ENCODE assay signal across 20 cellular contexts in the genomic region with DNA sequence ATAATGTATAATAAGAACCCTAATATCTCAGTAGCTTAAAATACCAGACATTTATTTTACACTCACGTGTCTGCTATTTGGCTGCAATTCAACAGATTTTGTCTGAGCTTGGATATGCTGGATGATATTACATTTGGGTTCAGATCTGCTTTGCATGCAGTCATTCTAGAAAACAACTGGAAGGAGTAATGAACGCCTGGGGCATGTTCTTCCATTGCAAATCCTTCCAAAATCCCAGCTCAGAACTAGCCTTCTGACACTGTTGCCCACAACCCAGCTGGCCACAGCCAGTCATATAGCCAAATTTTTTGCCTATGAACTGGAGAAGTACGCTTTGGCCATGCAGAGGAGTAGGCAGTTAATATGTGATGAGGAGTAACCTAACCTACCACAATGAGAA.
DNase-seq lines count a peak whose midpoint lies in the region; TF ChIP-seq lines count a peak whose summit lies in the region.
"Had no signal": no experiment of that assay in that cellular context is flagged by ENCODE, and none has a peak within 500 bp of the region (broad histone marks: within the 10 kb centered on the region; RNA-seq: fewer than 3 reads in every experiment).

No MANE protein-coding gene starts in this region.

- H3K4me3 ChIP-seq in SK-N-SH (ENCODE audit: low read depth in 2 of 2, low read length in 1 of 2) (no peak overlapping the region), choroid plexus epithelial cell (ENCODE audit: low read depth, low read length) (no peak overlapping the region)
- H3K4me3 ChIP-seq: BLaER1 treated with 17β-estradiol and CSF1 and Interleukin-3, amounts not matched to agents 10 nM and 100 nM had no signal

- H3K27ac Mint-ChIP-seq in activated CD4-positive, alpha-beta T cell treated with anti-CD3 and anti-CD28 coated beads, Interleukin-2, amount 10 ng/mL, durations not matched to agents 24 days and 14 days, result no peak overlapping the region
- H3K27ac Mint-ChIP-seq: B cell; CD8-positive, alpha-beta T cell; HFFc6 had no signal

- no peak overlapping the region for H3K27ac ChIP-seq in SK-N-SH (ENCODE audit: low read depth in 2 of 2, low read length in 1 of 2)
- H3K27ac ChIP-seq: BLaER1 treated with 17β-estradiol and CSF1 and Interleukin-3, amounts not matched to agents 10 nM and 100 nM had no signal

- CTCF ChIA-PET in SK-N-SH (lab: Yijun Ruan, JAX), result no interaction called here

- no peaks in the 10 kb centered on the region for H3K36me3 Mint-ChIP-seq in activated CD4-positive, alpha-beta T cell treated with anti-CD3 and anti-CD28 coated beads, Interleukin-2, amount 10 ng/mL, durations not matched to agents 24 days and 14 days (ENCODE audit: low read depth)
- H3K36me3 Mint-ChIP-seq: CD8-positive, alpha-beta T cell had no signal

- POLR2A ChIA-PET in SK-N-SH (lab: Yijun Ruan, JAX), result no interaction called here

- no peaks in the 10 kb centered on the region for H4K20me1 ChIP-seq in SK-N-SH (ENCODE audit: insufficient read depth)
- H4K20me1 ChIP-seq: BLaER1 treated with 17β-estradiol and CSF1 and Interleukin-3, amounts not matched to agents 10 nM and 100 nM had no signal

- intact Hi-C loops in activated CD4-positive, alpha-beta T cell treated with anti-CD3 and anti-CD28 coated beads, Interleukin-2, amount 10 ng/mL, durations not matched to agents 24 days and 14 days (cut with micrococcal nuclease), result no loop called here

- no peaks in the 10 kb centered on the region for H3K27me3 Mint-ChIP-seq in activated CD4-positive, alpha-beta T cell treated with anti-CD3 and anti-CD28 coated beads, Interleukin-2, amount 10 ng/mL, durations not matched to agents 24 days and 14 days
- H3K27me3 Mint-ChIP-seq: B cell had no signal

- no peaks in the 10 kb centered on the region for H3K9me3 Mint-ChIP-seq in activated CD4-positive, alpha-beta T cell treated with anti-CD3 and anti-CD28 coated beads, Interleukin-2, amount 10 ng/mL, durations not matched to agents 24 days and 14 days
- H3K9me3 Mint-ChIP-seq: HFFc6 had no signal

- no peaks in the 10 kb centered on the region for H3K79me2 ChIP-seq in SK-N-SH (ENCODE audit: insufficient read depth)

- H3K4me1 Mint-ChIP-seq in activated CD4-positive, alpha-beta T cell treated with anti-CD3 and anti-CD28 coated beads, Interleukin-2, amount 10 ng/mL, durations not matched to agents 24 days and 14 days, result no peaks in the 10 kb centered on the region
- H3K4me1 Mint-ChIP-seq: B cell had no signal

- TF ChIP-seq EP300 in SK-N-SH (IDR thresholded peaks at IDR 0.05; ENCODE audit: borderline replicate concordance in 1 of 2, low read depth in 1 of 2, low read length in 1 of 2), result no peak

- peaks cover 2 to 8% of the 10 kb centered on the region in 2 experiments; a peak in 3 of 4 replicates for H3K4me1 ChIP-seq in SK-N-SH (ENCODE audit: control insufficient read depth in 1 of 2, insufficient read depth in 2 of 2, low read depth in 1 of 2, low read length in 1 of 2)

- H3K4me3 Mint-ChIP-seq in activated CD4-positive, alpha-beta T cell treated with anti-CD3 and anti-CD28 coated beads, Interleukin-2, amount 10 ng/mL, durations not matched to agents 24 days and 14 days, result no peak overlapping the region
- H3K4me3 Mint-ChIP-seq: B cell; CD8-positive, alpha-beta T cell; HFFc6 had no signal

- peak overlapping the region; percentile 70; the same call in 1 of the 2 replicates for H2AFZ ChIP-seq in SK-N-SH (ENCODE audit: low read depth)

- H3K9me2 ChIP-seq in SK-N-SH, result no peaks in the 10 kb centered on the region

- H3K4me2 ChIP-seq in SK-N-SH, result no peak overlapping the region
- H3K4me2 ChIP-seq: BLaER1 treated with 17β-estradiol and CSF1 and Interleukin-3, amounts not matched to agents 10 nM and 100 nM had no signal

- DNase-seq in EH (ENCODE audit: low read depth) (peak; percentile 29), LHCN-M2 (ENCODE audit: low read depth) (peak; percentile 3), SK-N-SH (no peak), choroid plexus epithelial cell (ENCODE audit: low read depth) (peak; percentile 11), NCI-H526 treated with DMSO at 0.1 percent for 48 hours (lab: John Stamatoyannopoulos, UW) (no peak), NCI-H1930 (lab: John Stamatoyannopoulos, UW) (no peak), SIG-M5 treated with dmso at 0.1 percent for 504 hours (lab: John Stamatoyannopoulos, UW; ENCODE audit: unreplicated experiment) (no peak)
- DNase-seq in activated CD4-positive, alpha-beta T cell treated with anti-CD3 and anti-CD28 coated beads, Interleukin-2, amount 10 ng/mL, durations not matched to agents 24 days and 14 days, result no peak
- DNase-seq: 8988T; CD8-positive, alpha-beta T cell; COR-L47; DMS 273 treated with DMSO at 0.1 percent for 48 hours; DMS53; DND-41; GDM1; GOT3; H7; HFFc6 had no signal

- TF ChIP-seq CTCF in SK-N-SH (IDR thresholded peaks at IDR 0.05), result no peak
- no peak for TF ChIP-seq CTCF in choroid plexus epithelial cell (conservative IDR thresholded peaks at IDR 0.05; ENCODE audit: low read depth, low read length)

- TF ChIP-seq RAD21 in SK-N-SH (IDR thresholded peaks at IDR 0.05; ENCODE audit: low read length), result no peak

- no peaks in the 10 kb centered on the region for H3K9me3 ChIP-seq in SK-N-SH
- H3K9me3 ChIP-seq: BLaER1 treated with 17β-estradiol and CSF1 and Interleukin-3, amounts not matched to agents 10 nM and 100 nM had no signal

- no peak overlapping the region for H3K9ac ChIP-seq in SK-N-SH
- H3K9ac ChIP-seq: BLaER1 treated with 17β-estradiol and CSF1 and Interleukin-3, amounts not matched to agents 10 nM and 100 nM had no signal

- H3F3A ChIP-seq in SK-N-SH (replicated peaks; ENCODE audit: insufficient read depth), result peaks cover 17% of the 10 kb centered on the region

- H3K36me3 ChIP-seq in SK-N-SH (replicated peaks in 1 of 2; ENCODE audit: control insufficient read depth in 1 of 2, insufficient read depth in 2 of 2, low read length in 1 of 2), result no peaks in the 10 kb centered on the region
- H3K36me3 ChIP-seq: BLaER1 treated with 17β-estradiol and CSF1 and Interleukin-3, amounts not matched to agents 10 nM and 100 nM had no signal

- WGBS in SK-N-SH (ENCODE audit: low lambda C conversion rate), result 15% methylated on average over 3 of the region's 3 CpGs

- no peaks in the 10 kb centered on the region for H3K27me3 ChIP-seq in SK-N-SH (ENCODE audit: insufficient read depth)
- H3K27me3 ChIP-seq: BLaER1 treated with 17β-estradiol and CSF1 and Interleukin-3, amounts not matched to agents 10 nM and 100 nM had no signal

TF ChIP-seq in SK-N-SH, 30 proteins besides CTCF, POLR2A, EP300 and RAD21 (continues in another document):
- TF ChIP-seq, protein P1, sequence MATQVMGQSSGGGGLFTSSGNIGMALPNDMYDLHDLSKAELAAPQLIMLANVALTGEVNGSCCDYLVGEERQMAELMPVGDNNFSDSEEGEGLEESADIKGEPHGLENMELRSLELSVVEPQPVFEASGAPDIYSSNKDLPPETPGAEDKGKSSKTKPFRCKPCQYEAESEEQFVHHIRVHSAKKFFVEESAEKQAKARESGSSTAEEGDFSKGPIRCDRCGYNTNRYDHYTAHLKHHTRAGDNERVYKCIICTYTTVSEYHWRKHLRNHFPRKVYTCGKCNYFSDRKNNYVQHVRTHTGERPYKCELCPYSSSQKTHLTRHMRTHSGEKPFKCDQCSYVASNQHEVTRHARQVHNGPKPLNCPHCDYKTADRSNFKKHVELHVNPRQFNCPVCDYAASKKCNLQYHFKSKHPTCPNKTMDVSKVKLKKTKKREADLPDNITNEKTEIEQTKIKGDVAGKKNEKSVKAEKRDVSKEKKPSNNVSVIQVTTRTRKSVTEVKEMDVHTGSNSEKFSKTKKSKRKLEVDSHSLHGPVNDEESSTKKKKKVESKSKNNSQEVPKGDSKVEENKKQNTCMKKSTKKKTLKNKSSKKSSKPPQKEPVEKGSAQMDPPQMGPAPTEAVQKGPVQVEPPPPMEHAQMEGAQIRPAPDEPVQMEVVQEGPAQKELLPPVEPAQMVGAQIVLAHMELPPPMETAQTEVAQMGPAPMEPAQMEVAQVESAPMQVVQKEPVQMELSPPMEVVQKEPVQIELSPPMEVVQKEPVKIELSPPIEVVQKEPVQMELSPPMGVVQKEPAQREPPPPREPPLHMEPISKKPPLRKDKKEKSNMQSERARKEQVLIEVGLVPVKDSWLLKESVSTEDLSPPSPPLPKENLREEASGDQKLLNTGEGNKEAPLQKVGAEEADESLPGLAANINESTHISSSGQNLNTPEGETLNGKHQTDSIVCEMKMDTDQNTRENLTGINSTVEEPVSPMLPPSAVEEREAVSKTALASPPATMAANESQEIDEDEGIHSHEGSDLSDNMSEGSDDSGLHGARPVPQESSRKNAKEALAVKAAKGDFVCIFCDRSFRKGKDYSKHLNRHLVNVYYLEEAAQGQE (IDR thresholded peaks at IDR 0.05; ENCODE audit: low read depth, low read length), result no peak
- TF ChIP-seq TEAD4 (IDR thresholded peaks at IDR 0.05; ENCODE audit: borderline replicate concordance, insufficient read depth) (no peak), GABPA (IDR thresholded peaks at IDR 0.05; ENCODE audit: low read depth) (no peak), ELF1 (IDR thresholded peaks at IDR 0.05) (no peak), RCOR1 (IDR thresholded peaks at IDR 0.05; ENCODE audit: low read length) (no peak), RXRA (IDR thresholded peaks at IDR 0.05; ENCODE audit: borderline replicate concordance, low read depth) (no peak), SIN3A (IDR thresholded peaks at IDR 0.05; ENCODE audit: borderline replicate concordance, low read depth, low read length) (no peak), CHD2 (IDR thresholded peaks at IDR 0.05; ENCODE audit: low read length, partially characterized antibody) (no peak), MEF2A (IDR thresholded peaks at IDR 0.05; ENCODE audit: borderline replicate concordance, low read depth) (no peak)
- TF ChIP-seq, protein P2, sequence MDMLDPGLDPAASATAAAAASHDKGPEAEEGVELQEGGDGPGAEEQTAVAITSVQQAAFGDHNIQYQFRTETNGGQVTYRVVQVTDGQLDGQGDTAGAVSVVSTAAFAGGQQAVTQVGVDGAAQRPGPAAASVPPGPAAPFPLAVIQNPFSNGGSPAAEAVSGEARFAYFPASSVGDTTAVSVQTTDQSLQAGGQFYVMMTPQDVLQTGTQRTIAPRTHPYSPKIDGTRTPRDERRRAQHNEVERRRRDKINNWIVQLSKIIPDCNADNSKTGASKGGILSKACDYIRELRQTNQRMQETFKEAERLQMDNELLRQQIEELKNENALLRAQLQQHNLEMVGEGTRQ (IDR thresholded peaks at IDR 0.05; ENCODE audit: borderline replicate concordance, low read depth, low read length), result no peak
- TF ChIP-seq, protein P3, sequence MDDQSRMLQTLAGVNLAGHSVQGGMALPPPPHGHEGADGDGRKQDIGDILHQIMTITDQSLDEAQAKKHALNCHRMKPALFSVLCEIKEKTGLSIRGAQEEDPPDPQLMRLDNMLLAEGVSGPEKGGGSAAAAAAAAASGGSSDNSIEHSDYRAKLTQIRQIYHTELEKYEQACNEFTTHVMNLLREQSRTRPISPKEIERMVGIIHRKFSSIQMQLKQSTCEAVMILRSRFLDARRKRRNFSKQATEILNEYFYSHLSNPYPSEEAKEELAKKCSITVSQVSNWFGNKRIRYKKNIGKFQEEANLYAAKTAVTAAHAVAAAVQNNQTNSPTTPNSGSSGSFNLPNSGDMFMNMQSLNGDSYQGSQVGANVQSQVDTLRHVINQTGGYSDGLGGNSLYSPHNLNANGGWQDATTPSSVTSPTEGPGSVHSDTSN (IDR thresholded peaks at IDR 0.05), result no peak

Comparison
In these comparisons a context has a peak if more than half of its experiments do, and no peak if none do; other contexts are left out.
1. DNase-seq: peak in EH (single experiment), LHCN-M2 (single experiment) and choroid plexus epithelial cell (single experiment); none in SK-N-SH (single experiment), NCI-H526 treated with DMSO at 0.1 percent for 48 hours (single experiment), NCI-H1930 (0 of 2), SIG-M5 treated with dmso at 0.1 percent for 504 hours (single experiment) and activated CD4-positive, alpha-beta T cell treated with anti-CD3 and anti-CD28 coated beads, Interleukin-2, amount 10 ng/mL, durations not matched to agents 24 days and 14 days (single experiment).